In the genomic region with DNA sequence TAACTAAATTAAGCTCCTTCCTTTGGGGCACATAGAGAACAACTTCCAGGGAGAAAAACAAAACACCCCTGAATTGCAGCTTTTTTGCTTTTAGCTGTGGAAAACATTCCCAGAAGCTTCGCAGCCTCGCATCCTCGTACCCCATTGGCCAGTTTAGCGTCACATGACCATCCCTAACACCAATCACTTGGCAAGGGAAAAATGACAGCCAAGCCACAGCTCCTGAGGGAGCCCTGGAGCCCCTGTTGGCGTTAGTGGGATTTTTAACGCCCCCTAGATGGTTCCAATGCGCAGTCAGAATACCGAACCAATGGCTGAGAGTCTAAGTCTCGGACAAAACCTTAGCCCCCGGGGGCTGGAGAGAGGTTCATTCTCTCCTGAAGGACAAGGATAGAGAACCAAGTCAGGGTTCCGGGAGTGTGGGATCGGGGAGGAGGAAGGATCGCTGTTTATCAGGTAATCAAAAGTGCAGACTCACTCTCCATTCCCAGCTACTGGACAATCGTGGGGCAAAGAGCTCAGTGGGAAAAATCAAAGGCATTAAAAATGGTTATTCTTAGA, we compare ENCODE assay signal across 1 cellular context.
TF ChIP-seq lines count a peak whose summit lies in the region.

No MANE protein-coding gene starts in this region.

TF ChIP-seq in HepG2, 621 proteins besides CTCF, POLR2A, EP300 and RAD21 (continued from another document and continues in another):
- TF ChIP-seq ZNF331 (CRISPR knock-in tag; IDR thresholded peaks at IDR 0.05) (no peak), PAX8 (CRISPR knock-in tag; IDR thresholded peaks at IDR 0.05; ENCODE audit: borderline replicate concordance) (no peak), NFKB2 (CRISPR knock-in tag; IDR thresholded peaks at IDR 0.05; ENCODE audit: borderline replicate concordance) (no peak), MAFG (CRISPR knock-in tag; IDR thresholded peaks at IDR 0.05) (no peak), HNRNPUL1 (IDR thresholded peaks at IDR 0.05; ENCODE audit: low read depth, low read length) (no peak), YEATS2 (CRISPR knock-in tag; IDR thresholded peaks at IDR 0.05; ENCODE audit: borderline replicate concordance) (peak; percentile 49; the same call in 1 of the 2 replicates), NAIF1 (CRISPR knock-in tag; IDR thresholded peaks at IDR 0.05; ENCODE audit: borderline replicate concordance) (no peak), ZNF317 (CRISPR knock-in tag; IDR thresholded peaks at IDR 0.05) (no peak), NR2F2 (IDR thresholded peaks at IDR 0.05; ENCODE audit: borderline replicate concordance, low read depth) (no peak), GATA4 (IDR thresholded peaks at IDR 0.05; ENCODE audit: borderline replicate concordance, low read depth) (no peak), TOE1 (CRISPR knock-in tag; IDR thresholded peaks at IDR 0.05) (no peak), REL (CRISPR knock-in tag; conservative IDR thresholded peaks at IDR 0.05) (no peak), TARDBP (CRISPR knock-in tag; IDR thresholded peaks at IDR 0.05) (peak; percentile 48; the same call in 1 of the 2 replicates), RFX1 (IDR thresholded peaks at IDR 0.05) (no peak), ZNF468 (CRISPR knock-in tag; IDR thresholded peaks at IDR 0.05) (no peak), HHEX (CRISPR knock-in tag; IDR thresholded peaks at IDR 0.05) (no peak), ZNF501 (CRISPR knock-in tag; IDR thresholded peaks at IDR 0.05) (peak; percentile 85), PRMT3 (CRISPR knock-in tag; IDR thresholded peaks at IDR 0.05; ENCODE audit: borderline replicate concordance, low read depth) (no peak), ZNF761 (CRISPR knock-in tag; conservative IDR thresholded peaks at IDR 0.05) (no peak), KDM2A (CRISPR knock-in tag; IDR thresholded peaks at IDR 0.05; ENCODE audit: borderline replicate concordance, low read depth) (peak; percentile 30; the same call in 1 of the 2 replicates), HNRNPK (IDR thresholded peaks at IDR 0.05; ENCODE audit: low read depth, low read length, poor library complexity, severe bottlenecking) (no peak), ZNF329 (CRISPR knock-in tag; IDR thresholded peaks at IDR 0.05; ENCODE audit: low read depth) (no peak), ZNF282 (IDR thresholded peaks at IDR 0.05; ENCODE audit: partially characterized antibody) (no peak), HNRNPL (IDR thresholded peaks at IDR 0.05; ENCODE audit: low read depth, low read length) (no peak), DMAP1 (CRISPR knock-in tag; IDR thresholded peaks at IDR 0.05) (no peak; the same call in 1 of the 2 replicates), ZNF816 (CRISPR knock-in tag; IDR thresholded peaks at IDR 0.05; ENCODE audit: borderline replicate concordance) (no peak), MAZ (IDR thresholded peaks at IDR 0.05; ENCODE audit: borderline replicate concordance, low read depth, low read length) (peak; percentile 31; the same call in 1 of the 2 replicates), MAZ (CRISPR knock-in tag; IDR thresholded peaks at IDR 0.05; ENCODE audit: low read depth) (no peak), ZNF383 (CRISPR knock-in tag; IDR thresholded peaks at IDR 0.05; ENCODE audit: borderline replicate concordance) (no peak), ZC3H13 (CRISPR knock-in tag; IDR thresholded peaks at IDR 0.05) (no peak), XBP1 (CRISPR knock-in tag; IDR thresholded peaks at IDR 0.05) (no peak), RNF2 (conservative IDR thresholded peaks at IDR 0.05; ENCODE audit: low read depth) (no peak), BRD4 (CRISPR knock-in tag; IDR thresholded peaks at IDR 0.05) (no peak), IKZF4 (CRISPR knock-in tag; IDR thresholded peaks at IDR 0.05; ENCODE audit: borderline replicate concordance, low read depth, not compliant biosample characterization) (peak; percentile 71), NFIB (CRISPR knock-in tag; IDR thresholded peaks at IDR 0.05; ENCODE audit: borderline replicate concordance) (no peak), DPF2 (CRISPR knock-in tag; IDR thresholded peaks at IDR 0.05; ENCODE audit: borderline replicate concordance, low read depth) (no peak), NCOA2 (CRISPR knock-in tag; IDR thresholded peaks at IDR 0.05) (no peak), ZNF724P (CRISPR knock-in tag; IDR thresholded peaks at IDR 0.05; ENCODE audit: borderline replicate concordance) (no peak), ZNF615 (CRISPR knock-in tag; IDR thresholded peaks at IDR 0.05; ENCODE audit: borderline replicate concordance) (0 out of 2 replicates have a peak, but pooled peaks have one; percentile 26), FOSL2 (CRISPR knock-in tag; IDR thresholded peaks at IDR 0.05) (peak; percentile 53), PCBP2 (optimal IDR thresholded peaks at IDR 0.05; ENCODE audit: low read depth, low read length, poor library complexity, severe bottlenecking) (no peak), ZNF619 (CRISPR knock-in tag; IDR thresholded peaks at IDR 0.05) (no peak), SOX6 (IDR thresholded peaks at IDR 0.05) (no peak), SOX6 (CRISPR knock-in tag; IDR thresholded peaks at IDR 0.05) (0 out of 2 replicates have a peak, but pooled peaks have one; percentile 14), ZNF570 (CRISPR knock-in tag; IDR thresholded peaks at IDR 0.05; ENCODE audit: borderline replicate concordance) (no peak), ELF3 (CRISPR knock-in tag; IDR thresholded peaks at IDR 0.05) (no peak), THYN1 (CRISPR knock-in tag; IDR thresholded peaks at IDR 0.05; ENCODE audit: borderline replicate concordance, low read depth) (0 out of 2 replicates have a peak, but pooled peaks have one; percentile 40), SRF (IDR thresholded peaks at IDR 0.05; ENCODE audit: low read depth, low read length) (0 out of 2 replicates have a peak, but pooled peaks have one; percentile 14), MEIS2 (CRISPR knock-in tag; IDR thresholded peaks at IDR 0.05) (0 out of 2 replicates have a peak, but pooled peaks have one; percentile 31), PHF21A (CRISPR knock-in tag; IDR thresholded peaks at IDR 0.05) (peak; percentile 82), ZNF3 (CRISPR knock-in tag; IDR thresholded peaks at IDR 0.05) (no peak), KLF6 (CRISPR knock-in tag; IDR thresholded peaks at IDR 0.05) (0 out of 2 replicates have a peak, but pooled peaks have one; percentile 48), NFE2L2 (IDR thresholded peaks at IDR 0.05; ENCODE audit: low read length) (no peak)
- TF ChIP-seq, protein P1, sequence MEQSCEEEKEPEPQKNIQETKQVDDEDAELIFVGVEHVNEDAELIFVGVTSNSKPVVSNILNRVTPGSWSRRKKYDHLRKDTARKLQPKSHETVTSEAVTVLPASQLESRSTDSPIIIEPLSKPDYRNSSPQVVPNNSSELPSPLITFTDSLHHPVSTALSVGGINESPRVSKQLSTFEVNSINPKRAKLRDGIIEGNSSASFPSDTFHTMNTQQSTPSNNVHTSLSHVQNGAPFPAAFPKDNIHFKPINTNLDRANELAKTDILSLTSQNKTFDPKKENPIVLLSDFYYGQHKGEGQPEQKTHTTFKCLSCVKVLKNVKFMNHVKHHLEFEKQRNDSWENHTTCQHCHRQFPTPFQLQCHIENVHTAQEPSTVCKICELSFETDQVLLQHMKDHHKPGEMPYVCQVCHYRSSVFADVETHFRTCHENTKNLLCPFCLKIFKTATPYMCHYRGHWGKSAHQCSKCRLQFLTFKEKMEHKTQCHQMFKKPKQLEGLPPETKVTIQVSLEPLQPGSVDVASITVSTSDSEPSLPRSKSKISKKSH (CRISPR knock-in tag; IDR thresholded peaks at IDR 0.05; ENCODE audit: borderline replicate concordance) = no peak
- TF ChIP-seq, protein P2, sequence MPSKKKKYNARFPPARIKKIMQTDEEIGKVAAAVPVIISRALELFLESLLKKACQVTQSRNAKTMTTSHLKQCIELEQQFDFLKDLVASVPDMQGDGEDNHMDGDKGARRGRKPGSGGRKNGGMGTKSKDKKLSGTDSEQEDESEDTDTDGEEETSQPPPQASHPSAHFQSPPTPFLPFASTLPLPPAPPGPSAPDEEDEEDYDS (CRISPR knock-in tag; IDR thresholded peaks at IDR 0.05) = peak; percentile 97
- TF ChIP-seq, protein P3, sequence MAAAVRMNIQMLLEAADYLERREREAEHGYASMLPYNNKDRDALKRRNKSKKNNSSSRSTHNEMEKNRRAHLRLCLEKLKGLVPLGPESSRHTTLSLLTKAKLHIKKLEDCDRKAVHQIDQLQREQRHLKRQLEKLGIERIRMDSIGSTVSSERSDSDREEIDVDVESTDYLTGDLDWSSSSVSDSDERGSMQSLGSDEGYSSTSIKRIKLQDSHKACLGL (CRISPR knock-in tag; IDR thresholded peaks at IDR 0.05) = no peak
- TF ChIP-seq, protein P4, sequence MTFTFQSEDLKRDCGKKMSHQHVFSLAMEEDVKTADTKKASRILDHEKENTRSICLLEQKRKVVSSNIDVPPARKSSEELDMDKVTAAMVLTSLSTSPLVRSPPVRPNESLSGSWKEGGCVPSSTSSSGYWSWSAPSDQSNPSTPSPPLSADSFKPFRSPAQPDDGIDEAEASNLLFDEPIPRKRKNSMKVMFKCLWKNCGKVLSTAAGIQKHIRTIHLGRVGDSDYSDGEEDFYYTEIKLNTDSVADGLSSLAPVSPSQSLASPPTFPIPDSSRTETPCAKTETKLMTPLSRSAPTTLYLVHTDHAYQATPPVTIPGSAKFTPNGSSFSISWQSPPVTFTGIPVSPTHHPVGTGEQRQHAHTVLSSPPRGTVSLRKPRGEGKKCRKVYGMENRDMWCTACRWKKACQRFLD (CRISPR knock-in tag; IDR thresholded peaks at IDR 0.05; ENCODE audit: borderline replicate concordance) = no peak
- TF ChIP-seq, protein P5, sequence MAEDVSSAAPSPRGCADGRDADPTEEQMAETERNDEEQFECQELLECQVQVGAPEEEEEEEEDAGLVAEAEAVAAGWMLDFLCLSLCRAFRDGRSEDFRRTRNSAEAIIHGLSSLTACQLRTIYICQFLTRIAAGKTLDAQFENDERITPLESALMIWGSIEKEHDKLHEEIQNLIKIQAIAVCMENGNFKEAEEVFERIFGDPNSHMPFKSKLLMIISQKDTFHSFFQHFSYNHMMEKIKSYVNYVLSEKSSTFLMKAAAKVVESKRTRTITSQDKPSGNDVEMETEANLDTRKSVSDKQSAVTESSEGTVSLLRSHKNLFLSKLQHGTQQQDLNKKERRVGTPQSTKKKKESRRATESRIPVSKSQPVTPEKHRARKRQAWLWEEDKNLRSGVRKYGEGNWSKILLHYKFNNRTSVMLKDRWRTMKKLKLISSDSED (CRISPR knock-in tag; IDR thresholded peaks at IDR 0.05) = no peak
- TF ChIP-seq, protein P6, sequence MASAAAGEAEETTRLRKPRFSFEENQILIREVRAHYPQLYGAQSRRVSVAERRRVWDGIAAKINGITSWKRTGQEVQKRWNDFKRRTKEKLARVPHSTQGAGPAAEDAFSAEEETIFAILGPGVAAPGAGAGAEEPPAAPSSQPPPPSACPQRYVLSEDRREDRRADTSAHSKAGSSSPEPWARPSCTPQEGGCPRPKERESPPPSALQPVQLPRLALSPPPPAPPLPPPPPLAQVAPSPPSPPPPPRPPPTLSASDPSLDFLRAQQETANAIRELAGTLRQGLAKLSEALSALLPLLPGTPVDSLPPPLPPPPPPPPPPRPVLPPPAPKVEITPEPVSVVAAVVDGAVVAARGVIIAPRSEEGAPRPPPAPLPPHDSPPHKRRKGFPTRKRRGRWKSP (CRISPR knock-in tag; IDR thresholded peaks at IDR 0.05) = 0 out of 2 replicates have a peak, but pooled peaks have one; percentile 48
- TF ChIP-seq, protein P7, sequence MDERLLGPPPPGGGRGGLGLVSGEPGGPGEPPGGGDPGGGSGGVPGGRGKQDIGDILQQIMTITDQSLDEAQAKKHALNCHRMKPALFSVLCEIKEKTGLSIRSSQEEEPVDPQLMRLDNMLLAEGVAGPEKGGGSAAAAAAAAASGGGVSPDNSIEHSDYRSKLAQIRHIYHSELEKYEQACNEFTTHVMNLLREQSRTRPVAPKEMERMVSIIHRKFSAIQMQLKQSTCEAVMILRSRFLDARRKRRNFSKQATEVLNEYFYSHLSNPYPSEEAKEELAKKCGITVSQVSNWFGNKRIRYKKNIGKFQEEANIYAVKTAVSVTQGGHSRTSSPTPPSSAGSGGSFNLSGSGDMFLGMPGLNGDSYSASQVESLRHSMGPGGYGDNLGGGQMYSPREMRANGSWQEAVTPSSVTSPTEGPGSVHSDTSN (CRISPR knock-in tag; IDR thresholded peaks at IDR 0.05) = peak; percentile 54; the same call in 1 of the 2 replicates
- TF ChIP-seq, protein P8, sequence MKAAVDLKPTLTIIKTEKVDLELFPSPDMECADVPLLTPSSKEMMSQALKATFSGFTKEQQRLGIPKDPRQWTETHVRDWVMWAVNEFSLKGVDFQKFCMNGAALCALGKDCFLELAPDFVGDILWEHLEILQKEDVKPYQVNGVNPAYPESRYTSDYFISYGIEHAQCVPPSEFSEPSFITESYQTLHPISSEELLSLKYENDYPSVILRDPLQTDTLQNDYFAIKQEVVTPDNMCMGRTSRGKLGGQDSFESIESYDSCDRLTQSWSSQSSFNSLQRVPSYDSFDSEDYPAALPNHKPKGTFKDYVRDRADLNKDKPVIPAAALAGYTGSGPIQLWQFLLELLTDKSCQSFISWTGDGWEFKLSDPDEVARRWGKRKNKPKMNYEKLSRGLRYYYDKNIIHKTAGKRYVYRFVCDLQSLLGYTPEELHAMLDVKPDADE (CRISPR knock-in tag; IDR thresholded peaks at IDR 0.05) = no peak
- TF ChIP-seq, protein P9, sequence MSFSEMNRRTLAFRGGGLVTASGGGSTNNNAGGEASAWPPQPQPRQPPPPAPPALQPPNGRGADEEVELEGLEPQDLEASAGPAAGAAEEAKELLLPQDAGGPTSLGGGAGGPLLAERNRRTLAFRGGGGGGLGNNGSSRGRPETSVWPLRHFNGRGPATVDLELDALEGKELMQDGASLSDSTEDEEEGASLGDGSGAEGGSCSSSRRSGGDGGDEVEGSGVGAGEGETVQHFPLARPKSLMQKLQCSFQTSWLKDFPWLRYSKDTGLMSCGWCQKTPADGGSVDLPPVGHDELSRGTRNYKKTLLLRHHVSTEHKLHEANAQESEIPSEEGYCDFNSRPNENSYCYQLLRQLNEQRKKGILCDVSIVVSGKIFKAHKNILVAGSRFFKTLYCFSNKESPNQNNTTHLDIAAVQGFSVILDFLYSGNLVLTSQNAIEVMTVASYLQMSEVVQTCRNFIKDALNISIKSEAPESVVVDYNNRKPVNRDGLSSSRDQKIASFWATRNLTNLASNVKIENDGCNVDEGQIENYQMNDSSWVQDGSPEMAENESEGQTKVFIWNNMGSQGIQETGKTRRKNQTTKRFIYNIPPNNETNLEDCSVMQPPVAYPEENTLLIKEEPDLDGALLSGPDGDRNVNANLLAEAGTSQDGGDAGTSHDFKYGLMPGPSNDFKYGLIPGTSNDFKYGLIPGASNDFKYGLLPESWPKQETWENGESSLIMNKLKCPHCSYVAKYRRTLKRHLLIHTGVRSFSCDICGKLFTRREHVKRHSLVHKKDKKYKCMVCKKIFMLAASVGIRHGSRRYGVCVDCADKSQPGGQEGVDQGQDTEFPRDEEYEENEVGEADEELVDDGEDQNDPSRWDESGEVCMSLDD (CRISPR knock-in tag; IDR thresholded peaks at IDR 0.05; ENCODE audit: borderline replicate concordance) = no peak
